Comparison of ENCODE assay signal across 2 cellular contexts in the genomic region with DNA sequence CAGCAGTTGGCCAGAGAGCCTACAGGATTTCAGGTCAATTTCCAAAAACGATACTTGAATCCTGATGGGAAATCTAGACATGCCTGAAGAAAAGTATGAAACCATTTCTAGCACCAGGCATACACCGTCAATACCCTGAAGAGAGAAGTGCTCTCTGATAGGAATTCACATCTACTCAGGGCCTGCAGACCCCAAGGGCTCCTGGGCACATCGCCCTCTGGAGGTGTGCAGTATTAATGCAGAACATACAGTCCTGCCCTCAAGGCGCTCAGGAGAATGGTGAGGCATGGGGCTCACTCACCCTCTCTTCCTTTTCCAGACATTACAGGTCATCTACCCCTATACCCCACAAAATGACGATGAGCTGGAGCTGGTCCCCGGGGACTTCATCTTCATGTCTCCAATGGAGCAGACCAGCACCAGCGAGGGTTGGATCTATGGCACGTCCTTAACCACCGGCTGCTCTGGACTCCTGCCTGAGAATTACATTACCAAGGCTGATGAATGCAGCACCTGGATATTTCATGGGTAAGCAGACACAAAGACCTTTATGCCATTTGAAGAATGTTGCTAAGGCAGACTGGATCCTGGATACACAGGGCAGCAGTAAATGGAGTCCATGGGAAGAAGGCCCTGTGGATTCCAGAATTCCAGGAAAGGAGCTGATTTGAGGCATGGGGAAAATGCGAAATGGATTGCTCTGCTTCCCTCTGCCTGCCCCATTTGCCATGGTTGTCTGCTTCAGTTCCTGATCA.
TF ChIP-seq lines count a peak whose summit lies in the region.

No MANE protein-coding gene starts in this region.

TF ChIP-seq in HCT116, 20 proteins besides CTCF, POLR2A, EP300 and RAD21:
- TF ChIP-seq CBX3 (IDR thresholded peaks at IDR 0.05; ENCODE audit: low read depth) (no peak), TCF7L2 (IDR thresholded peaks at IDR 0.05; ENCODE audit: borderline replicate concordance, extremely low read depth, insufficient read depth, insufficient read length) (no peak), ELF1 (IDR thresholded peaks at IDR 0.05; ENCODE audit: borderline replicate concordance, low read depth) (no peak), ZFX (IDR thresholded peaks at IDR 0.05) (no peak), JUND (IDR thresholded peaks at IDR 0.05) (no peak), POLR2AphosphoS5 (IDR thresholded peaks at IDR 0.05; ENCODE audit: low read depth, low read length) (no peak), EGR1 (IDR thresholded peaks at IDR 0.05; ENCODE audit: low read depth) (no peak), SP1 (IDR thresholded peaks at IDR 0.05; ENCODE audit: low read depth) (no peak), CEBPB (IDR thresholded peaks at IDR 0.05; ENCODE audit: low read depth) (no peak), EZH2phosphoT487 (IDR thresholded peaks at IDR 0.05; ENCODE audit: borderline replicate concordance) (no peak), SRF (IDR thresholded peaks at IDR 0.05; ENCODE audit: low read depth) (no peak)
- TF ChIP-seq, protein P1, sequence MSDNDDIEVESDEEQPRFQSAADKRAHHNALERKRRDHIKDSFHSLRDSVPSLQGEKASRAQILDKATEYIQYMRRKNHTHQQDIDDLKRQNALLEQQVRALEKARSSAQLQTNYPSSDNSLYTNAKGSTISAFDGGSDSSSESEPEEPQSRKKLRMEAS (IDR thresholded peaks at IDR 0.05) = no peak

TF ChIP-seq in GM12878, 131 proteins besides CTCF, POLR2A, EP300 and RAD21:
- TF ChIP-seq BHLHE40 (IDR thresholded peaks at IDR 0.05; ENCODE audit: borderline replicate concordance in 1 of 2, low read depth in 2 of 2, low read length in 1 of 2) = no peak
- no peak for TF ChIP-seq NFYA (IDR thresholded peaks at IDR 0.05; ENCODE audit: borderline replicate concordance, low read depth, low read length)
- TF ChIP-seq PML (IDR thresholded peaks at IDR 0.05; ENCODE audit: low read length) = no peak
- no peak for TF ChIP-seq RFX5 (IDR thresholded peaks at IDR 0.05; ENCODE audit: low read depth, low read length)
- no peak for TF ChIP-seq RCOR1 (conservative IDR thresholded peaks at IDR 0.05; ENCODE audit: low read depth, low read length)
- TF ChIP-seq CREM (IDR thresholded peaks at IDR 0.05; ENCODE audit: low read depth) = no peak
